19 cellular contexts compared by ENCODE assay signal in genomic region chr12:23830210-23830609, GRCh38.
DNase-seq lines count a peak whose midpoint lies in the region; ATAC-seq lines count a peak whose summit lies in the region.
"Had no signal": no experiment of that assay in that cellular context is flagged by ENCODE, and none has a peak within 500 bp of the region (broad histone marks: within the 10 kb centered on the region; RNA-seq: fewer than 3 reads in every experiment).

No MANE protein-coding gene starts in this region.

- DNase-seq in DMS53 treated with DMSO at 0.1 percent for 48 hours (lab: John Stamatoyannopoulos, UW; ENCODE audit: unreplicated experiment) (peak; percentile 83), NCI-H128 (lab: John Stamatoyannopoulos, UW; ENCODE audit: unreplicated experiment) (peak; percentile 27), RPMI7951 (ENCODE audit: low read depth) (peak; percentile 7), foreskin melanocyte (peak; percentile 71), hypothalamus (lab: John Stamatoyannopoulos, UW) (no peak), activated T-cell treated with anti-CD3 and anti-CD28 coated beads for 4 hours (no peak), cerebellum (ENCODE audit: low spot score) (no peak)
- DNase-seq: DMS79 treated with DMSO at 0.1 percent for 48 hours, Kasumi-1, MG63, NCI-H1048, NCI-H2029 treated with DMSO at 0.1 percent for 48 hours, NCI-H524, NCI-H82, T-cell had no signal

- no peak for ATAC-seq in HG02588 (IDR thresholded peaks at IDR 0.05; ENCODE audit: unreplicated experiment)
- ATAC-seq: A549, HCT116, Panc1, T-cell had no signal

Comparison
In these comparisons a context has a peak if more than half of its experiments do, and no peak if none do; other contexts are left out.
1. DNase-seq: peak in DMS53 treated with DMSO at 0.1 percent for 48 hours (single experiment), NCI-H128 (single experiment), RPMI7951 (single experiment) and foreskin melanocyte (single experiment); none in hypothalamus (0 of 51), activated T-cell treated with anti-CD3 and anti-CD28 coated beads for 4 hours (single experiment) and cerebellum (single experiment).